Comparison of ENCODE assay signal across 16 cellular contexts in genomic region chr13:79340490-79340889, GRCh38.
DNase-seq lines count a peak whose midpoint lies in the region; ATAC-seq, FAIRE-seq and TF ChIP-seq lines count a peak whose summit lies in the region.
"Had no signal": no experiment of that assay in that cellular context is flagged by ENCODE, and none has a peak within 500 bp of the region (broad histone marks: within the 10 kb centered on the region; RNA-seq: fewer than 3 reads in every experiment).

No MANE protein-coding gene starts in this region.

- H3K79me2 ChIP-seq in neural progenitor cell (ENCODE audit: low read depth) = no peaks in the 10 kb centered on the region

- no peak overlapping the region for H3K9ac ChIP-seq in neural progenitor cell

- H3K4me1 ChIP-seq in neural progenitor cell = no peaks in the 10 kb centered on the region
- no peaks in the 10 kb centered on the region for H3K4me1 ChIP-seq in left lung
- H3K4me1 ChIP-seq: BE2C had no signal

- H3K27ac ChIP-seq in VCaP (no peak overlapping the region), neural progenitor cell (no peak overlapping the region), left lung (no peak overlapping the region)

- no peak overlapping the region for H3K4me3 Mint-ChIP-seq in neural progenitor cell
- H3K4me3 Mint-ChIP-seq: CD8-positive, alpha-beta T cell had no signal

- H3K4me1 Mint-ChIP-seq in neural progenitor cell = no peaks in the 10 kb centered on the region

- no peaks in the 10 kb centered on the region for H3K27me3 ChIP-seq in neural progenitor cell
- no peaks in the 10 kb centered on the region for H3K27me3 ChIP-seq in left lung
- H3K27me3 ChIP-seq: BE2C had no signal

- H3K27ac Mint-ChIP-seq in neural progenitor cell = no peak overlapping the region

- ATAC-seq in left lung = no peak
- ATAC-seq: CD8-positive, alpha-beta T cell had no signal

- no peak for FAIRE-seq in D721Med (lab: Jason Lieb, UNC)
- FAIRE-seq: H1 had no signal

- DNase-seq in D721Med (ENCODE audit: insufficient read length, low spot score) = no peak
- DNase-seq in LNCaP clone FGC (ENCODE audit: low read depth) = no peak
- DNase-seq in neural progenitor cell (ENCODE audit: low spot score) = no peak
- DNase-seq in left lung = no peak
- DNase-seq in ureter (ENCODE audit: low spot score) = no peak
- DNase-seq in NCI-H774 (lab: John Stamatoyannopoulos, UW) = no peak
- DNase-seq: ACHN; BE2C; CD8-positive, alpha-beta T cell; Karpas-422; MV-4-11; NCI-H146; NCI-H2081 treated with DMSO at 0.1 percent for 48 hours; NCI-H446 had no signal

- H3K9me3 ChIP-seq in neural progenitor cell (ENCODE audit: low read depth) (no peaks in the 10 kb centered on the region), left lung (no peaks in the 10 kb centered on the region)
- H3K9me3 ChIP-seq: BE2C had no signal

- H2AFZ ChIP-seq in neural progenitor cell (replicated peaks) = no peak overlapping the region

- no peaks in the 10 kb centered on the region for H3K9me3 Mint-ChIP-seq in neural progenitor cell
- H3K9me3 Mint-ChIP-seq: CD8-positive, alpha-beta T cell had no signal

- H3F3A ChIP-seq in neural progenitor cell (ENCODE audit: low read depth) = no peaks in the 10 kb centered on the region

- H3K36me3 Mint-ChIP-seq in neural progenitor cell = peaks cover 45% of the 10 kb centered on the region

- peaks cover 3% of the 10 kb centered on the region for H4K20me1 ChIP-seq in neural progenitor cell (ENCODE audit: low read depth)

- TF ChIP-seq CTCF in D721Med (IDR thresholded peaks at IDR 0.05; ENCODE audit: insufficient read depth, missing control alignments) (peak; percentile 14), LNCaP clone FGC (IDR thresholded peaks at IDR 0.05; ENCODE audit: control insufficient read depth, extremely low read depth, insufficient read depth) (0 out of 2 replicates have a peak, but pooled peaks have one; percentile 22), VCaP (conservative IDR thresholded peaks at IDR 0.05) (peak; percentile 17; the same call in 1 of the 2 replicates), neural progenitor cell (IDR thresholded peaks at IDR 0.05) (peak; percentile 32), left lung (IDR thresholded peaks at IDR 0.05) (no peak)

- H3K27me3 Mint-ChIP-seq in neural progenitor cell (ENCODE audit: insufficient read depth, low read depth) = no peaks in the 10 kb centered on the region

- H3K4me2 ChIP-seq in neural progenitor cell = no peak overlapping the region

- H3K4me3 ChIP-seq in LNCaP clone FGC (ENCODE audit: low read depth, low read length) = no peak overlapping the region
- no peak overlapping the region for H3K4me3 ChIP-seq in neural progenitor cell
- H3K4me3 ChIP-seq in left lung = no peak overlapping the region

- intact Hi-C loops in left lung (cut with DNase I) = no loop called here

- H3K36me3 ChIP-seq in neural progenitor cell = peaks cover 51% of the 10 kb centered on the region
- peaks cover 0 to 94% of the 10 kb centered on the region in 2 donors for H3K36me3 ChIP-seq in left lung

Comparison
In these comparisons a context has a peak if more than half of its experiments do, and no peak if none do; other contexts are left out.
1. CTCF ChIP-seq: peak in D721Med (single experiment), LNCaP clone FGC (single experiment), VCaP (single experiment) and neural progenitor cell (single experiment); none in left lung (0 of 2).